In genomic region chr10:113709221-113709838, GRCh38 we compare ENCODE assay signal across 12 cellular contexts. TPM values are rescaled to one million over a fixed set of nuclear protein-coding genes. Genes with fewer than 3 reads are reported as not detected.
DNase-seq lines count a peak whose midpoint lies in the region; ATAC-seq, FAIRE-seq and TF ChIP-seq lines count a peak whose summit lies in the region.
"Had no signal": no experiment of that assay in that cellular context is flagged by ENCODE, and none has a peak within 500 bp of the region (broad histone marks: within the 10 kb centered on the region; RNA-seq: fewer than 3 reads in every experiment).

No MANE protein-coding gene starts in this region.

- H3K79me2 ChIP-seq in astrocyte (ENCODE audit: insufficient read depth, low read length): peaks cover 3% of the 10 kb centered on the region

- TF ChIP-seq CTCF in AG10803 (conservative IDR thresholded peaks at IDR 0.05; ENCODE audit: low read length) (no peak), astrocyte (IDR thresholded peaks at IDR 0.05; ENCODE audit: insufficient read depth, low read depth, low read length) (no peak), psoas muscle (IDR thresholded peaks at IDR 0.05) (no peak)

- H3K9me3 Mint-ChIP-seq in astrocyte (ENCODE audit: unreplicated experiment): no peaks in the 10 kb centered on the region
- no peaks in the 10 kb centered on the region for H3K9me3 Mint-ChIP-seq in activated CD4-positive, alpha-beta memory T cell treated with anti-CD3 and anti-CD28 coated beads for 36 hours
- H3K9me3 Mint-ChIP-seq: natural killer cell had no signal

- H3K4me3 ChIP-seq in AG10803 (ENCODE audit: low read length) (no peak overlapping the region), astrocyte (ENCODE audit: insufficient read depth, low read depth, low read length) (peak overlapping the region; percentile 6), psoas muscle (no peak overlapping the region)
- H3K4me3 ChIP-seq: HAP-1 had no signal

- no peak overlapping the region for H3K4me3 Mint-ChIP-seq in astrocyte (ENCODE audit: unreplicated experiment)
- H3K4me3 Mint-ChIP-seq in activated CD4-positive, alpha-beta memory T cell treated with anti-CD3 and anti-CD28 coated beads for 36 hours: no peak overlapping the region
- H3K4me3 Mint-ChIP-seq: natural killer cell had no signal

- no peaks in the 10 kb centered on the region for H3K27me3 Mint-ChIP-seq in astrocyte (ENCODE audit: low read depth, unreplicated experiment)
- H3K27me3 Mint-ChIP-seq in activated CD4-positive, alpha-beta memory T cell treated with anti-CD3 and anti-CD28 coated beads for 36 hours: no peaks in the 10 kb centered on the region

- POLR2A ChIA-PET in activated CD4-positive, alpha-beta memory T cell treated with anti-CD3 and anti-CD28 coated beads for 36 hours (lab: Charles Lee): no interaction called here

- H3K9ac ChIP-seq in astrocyte (ENCODE audit: low read length): peak overlapping the region; percentile 6

- peaks cover 6% of the 10 kb centered on the region for H3K36me3 Mint-ChIP-seq in astrocyte (ENCODE audit: low read depth, unreplicated experiment)
- H3K36me3 Mint-ChIP-seq in activated CD4-positive, alpha-beta memory T cell treated with anti-CD3 and anti-CD28 coated beads for 36 hours: peaks cover 9% of the 10 kb centered on the region
- H3K36me3 Mint-ChIP-seq: natural killer cell had no signal

- ATAC-seq in HG02938 (IDR thresholded peaks at IDR 0.05; ENCODE audit: unreplicated experiment) (no peak), psoas muscle (no peak)
- ATAC-seq: natural killer cell had no signal

- DNase-seq in AG10803 (ENCODE audit: low read depth) (peak; percentile 67), NCI-H1092 (lab: John Stamatoyannopoulos, UW) (peak; percentile 45), astrocyte (ENCODE audit: low read depth) (peak; percentile 71), lung microvascular endothelial cell (ENCODE audit: low read depth in 2 of 2) (peak; percentile 46 to 59), middle frontal gyrus (ENCODE audit: extremely low spot score, low spot score) (no peak), psoas muscle (no peak)
- DNase-seq in activated CD4-positive, alpha-beta memory T cell treated with anti-CD3 and anti-CD28 coated beads for 36 hours: no peak
- DNase-seq: DND-41, dorsolateral prefrontal cortex, natural killer cell had no signal

- intact Hi-C loops in psoas muscle (cut with DNase I): loop anchor here (5.0 to 10.0 kb wide), 3 partner anchors 215 to 395 kb away; no protein-coding TSS in a partner anchor
- intact Hi-C loops in activated CD4-positive, alpha-beta memory T cell treated with anti-CD3 and anti-CD28 coated beads for 36 hours (cut with micrococcal nuclease): no loop called here

- H3K27me3 ChIP-seq in astrocyte (ENCODE audit: insufficient read depth, low read length) (no peaks in the 10 kb centered on the region), psoas muscle (ENCODE audit: insufficient read depth in 3 of 3, low read length in 2 of 3) (no peaks in the 10 kb centered on the region)
- H3K27me3 ChIP-seq: dorsolateral prefrontal cortex had no signal

- peak overlapping the region; percentile 77 for H3K27ac Mint-ChIP-seq in astrocyte (ENCODE audit: unreplicated experiment)
- H3K27ac Mint-ChIP-seq in activated CD4-positive, alpha-beta memory T cell treated with anti-CD3 and anti-CD28 coated beads for 36 hours: no peak overlapping the region

- peak; percentile 37 for FAIRE-seq in astrocyte (lab: Jason Lieb, UNC)

- peaks cover 31% of the 10 kb centered on the region for H3K4me1 Mint-ChIP-seq in astrocyte (ENCODE audit: low read depth, unreplicated experiment)
- H3K4me1 Mint-ChIP-seq in activated CD4-positive, alpha-beta memory T cell treated with anti-CD3 and anti-CD28 coated beads for 36 hours (ENCODE audit: low read depth): peaks cover 27% of the 10 kb centered on the region

- no peaks in the 10 kb centered on the region for H3K36me3 ChIP-seq in astrocyte (ENCODE audit: insufficient read depth, low read length)
- H3K36me3 ChIP-seq in psoas muscle (ENCODE audit: insufficient read depth in 1 of 2, low read depth in 1 of 2): peaks cover 0 to 12% of the 10 kb centered on the region in 2 donors
- H3K36me3 ChIP-seq: HAP-1 had no signal

- H2AFZ ChIP-seq in astrocyte (ENCODE audit: low read depth, low read length): peak overlapping the region; percentile 13

- H3K4me1 ChIP-seq in astrocyte (ENCODE audit: insufficient read depth, low read length) (peaks cover 16% of the 10 kb centered on the region), psoas muscle (no peaks in the 10 kb centered on the region)
- H3K4me1 ChIP-seq: HAP-1 had no signal

- WGBS in psoas muscle, 3 donors: 57 to 62% (median 59%) methylated on average over 8 of the region's 8 CpGs

- H3K27ac ChIP-seq in astrocyte (ENCODE audit: low read depth, low read length) (peak overlapping the region; percentile 27), psoas muscle (no peak overlapping the region)

- peak overlapping the region; percentile 77 for H3K4me2 ChIP-seq in astrocyte (ENCODE audit: low read length)

- H4K20me1 ChIP-seq in astrocyte (ENCODE audit: insufficient read depth, low read length): peaks cover 72% of the 10 kb centered on the region

- CTCF ChIA-PET in activated CD4-positive, alpha-beta memory T cell treated with anti-CD3 and anti-CD28 coated beads for 36 hours (lab: Charles Lee): interaction anchor here (0.6 to 1.9 kb wide), 2 partner anchors 30 to 988 kb away, joined by 5 to 8 read pairs; partner anchors contain the start of gene CASP7

- no peaks in the 10 kb centered on the region for H3K9me3 ChIP-seq in astrocyte (ENCODE audit: insufficient read depth, low read depth, low read length)
- H3K9me3 ChIP-seq in psoas muscle: no peaks in the 10 kb centered on the region
- H3K9me3 ChIP-seq: HAP-1 had no signal

RNA-seq across cellular contexts. Expression of gene CASP7, which starts 29.6 kb away (rescaled TPM):
- total RNA-seq in astrocyte: 41.9 and 44.9 TPM in 2 replicates
- 37.7 and 52.8 TPM in 2 replicates for total RNA-seq in lung microvascular endothelial cell
- 10 to 100 TPM in 3 of 4 donors, 1 to 10 TPM in 1; 8.2 to 12.4 (median 12.0) TPM for total RNA-seq in psoas muscle
- 10 to 100 TPM in 1 of 3 donors, 1 to 10 TPM in 2; 4.5 to 24.7 (median 7.4) TPM for polyA plus RNA-seq in psoas muscle
- 10 to 100 TPM; 12.2 to 13.3 TPM for total RNA-seq in activated CD4-positive, alpha-beta memory T cell treated with anti-CD3 and anti-CD28 coated beads for 36 hours

RNA-seq across cellular contexts. Expression of gene PLEKHS1, which starts 42.2 kb away (rescaled TPM):
- not detected in 2 replicates for total RNA-seq in astrocyte
- total RNA-seq in lung microvascular endothelial cell: not detected in 2 replicates
- not detected for total RNA-seq in psoas muscle
- polyA plus RNA-seq in psoas muscle: under 1 TPM in 2 of 3 donors, not detected in 1; 0.04 to 0.10 TPM
- not detected for total RNA-seq in activated CD4-positive, alpha-beta memory T cell treated with anti-CD3 and anti-CD28 coated beads for 36 hours

RNA-seq across cellular contexts. Expression of gene NRAP, which starts 45.5 kb away (rescaled TPM):
- total RNA-seq in astrocyte (not detected in 2 replicates), lung microvascular endothelial cell (not detected in 2 replicates), psoas muscle (1,000 to 10,000 TPM; 1,429 to 2,239 (median 2,182) TPM)
- 100 to 1,000 TPM in 2 of 3 donors, 10 to 100 TPM in 1; 41.4 to 503 (median 320) TPM for polyA plus RNA-seq in psoas muscle
- not detected for total RNA-seq in activated CD4-positive, alpha-beta memory T cell treated with anti-CD3 and anti-CD28 coated beads for 36 hours
- total RNA-seq: natural killer cell had no signal

Comparison
In these comparisons a context has a peak if more than half of its experiments do, and no peak if none do; other contexts are left out.
1. DNase-seq: peak in AG10803 (single experiment), NCI-H1092 (single experiment), astrocyte (single experiment) and lung microvascular endothelial cell (2 of 2); none in middle frontal gyrus (single experiment), psoas muscle (0 of 2) and activated CD4-positive, alpha-beta memory T cell treated with anti-CD3 and anti-CD28 coated beads for 36 hours (single experiment).
2. RNA of gene NRAP, which starts 45.5 kb away (total RNA-seq): 1,429 to 2,239 TPM in psoas muscle; not detected in astrocyte, not detected in lung microvascular endothelial cell and not detected in activated CD4-positive, alpha-beta memory T cell treated with anti-CD3 and anti-CD28 coated beads for 36 hours; every median in the first group is over 1,000 times any median in the second.